2 cellular contexts compared by ENCODE assay signal in the genomic region with DNA sequence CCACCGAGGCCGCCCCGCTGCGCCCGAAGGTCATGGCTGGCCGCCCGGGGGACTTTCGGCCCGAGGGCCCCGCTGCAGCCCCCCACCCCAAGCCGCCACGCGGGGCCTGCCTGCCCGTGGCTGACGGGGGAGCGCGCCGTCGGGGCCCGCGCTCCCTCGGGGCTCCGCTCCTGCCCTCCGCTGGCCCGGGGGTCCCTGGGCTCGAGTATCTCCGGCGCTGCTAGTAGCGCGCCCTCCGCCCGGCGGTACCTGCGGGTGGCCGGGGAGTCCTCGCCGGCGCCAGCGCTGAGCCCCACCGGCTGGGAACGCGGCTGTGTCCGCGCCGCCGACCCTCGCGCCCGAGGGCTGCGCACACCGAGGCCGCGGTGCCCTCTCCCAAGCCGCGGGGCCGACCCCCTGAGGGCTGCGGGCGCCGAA.
TF ChIP-seq lines count a peak whose summit lies in the region.

No MANE protein-coding gene starts in this region.

TF ChIP-seq in GM12878, 131 proteins besides CTCF, POLR2A, EP300 and RAD21 (continued from another document):
- TF ChIP-seq, protein P1, sequence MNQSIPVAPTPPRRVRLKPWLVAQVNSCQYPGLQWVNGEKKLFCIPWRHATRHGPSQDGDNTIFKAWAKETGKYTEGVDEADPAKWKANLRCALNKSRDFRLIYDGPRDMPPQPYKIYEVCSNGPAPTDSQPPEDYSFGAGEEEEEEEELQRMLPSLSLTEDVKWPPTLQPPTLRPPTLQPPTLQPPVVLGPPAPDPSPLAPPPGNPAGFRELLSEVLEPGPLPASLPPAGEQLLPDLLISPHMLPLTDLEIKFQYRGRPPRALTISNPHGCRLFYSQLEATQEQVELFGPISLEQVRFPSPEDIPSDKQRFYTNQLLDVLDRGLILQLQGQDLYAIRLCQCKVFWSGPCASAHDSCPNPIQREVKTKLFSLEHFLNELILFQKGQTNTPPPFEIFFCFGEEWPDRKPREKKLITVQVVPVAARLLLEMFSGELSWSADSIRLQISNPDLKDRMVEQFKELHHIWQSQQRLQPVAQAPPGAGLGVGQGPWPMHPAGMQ (IDR thresholded peaks at IDR 0.05; ENCODE audit: borderline replicate concordance): no peak
- TF ChIP-seq POU2F2 (IDR thresholded peaks at IDR 0.05; ENCODE audit: borderline replicate concordance, low read depth, low read length): no peak
- no peak for TF ChIP-seq BHLHE40 (IDR thresholded peaks at IDR 0.05; ENCODE audit: borderline replicate concordance in 1 of 2, low read depth in 2 of 2, low read length in 1 of 2)
- TF ChIP-seq, protein P2, sequence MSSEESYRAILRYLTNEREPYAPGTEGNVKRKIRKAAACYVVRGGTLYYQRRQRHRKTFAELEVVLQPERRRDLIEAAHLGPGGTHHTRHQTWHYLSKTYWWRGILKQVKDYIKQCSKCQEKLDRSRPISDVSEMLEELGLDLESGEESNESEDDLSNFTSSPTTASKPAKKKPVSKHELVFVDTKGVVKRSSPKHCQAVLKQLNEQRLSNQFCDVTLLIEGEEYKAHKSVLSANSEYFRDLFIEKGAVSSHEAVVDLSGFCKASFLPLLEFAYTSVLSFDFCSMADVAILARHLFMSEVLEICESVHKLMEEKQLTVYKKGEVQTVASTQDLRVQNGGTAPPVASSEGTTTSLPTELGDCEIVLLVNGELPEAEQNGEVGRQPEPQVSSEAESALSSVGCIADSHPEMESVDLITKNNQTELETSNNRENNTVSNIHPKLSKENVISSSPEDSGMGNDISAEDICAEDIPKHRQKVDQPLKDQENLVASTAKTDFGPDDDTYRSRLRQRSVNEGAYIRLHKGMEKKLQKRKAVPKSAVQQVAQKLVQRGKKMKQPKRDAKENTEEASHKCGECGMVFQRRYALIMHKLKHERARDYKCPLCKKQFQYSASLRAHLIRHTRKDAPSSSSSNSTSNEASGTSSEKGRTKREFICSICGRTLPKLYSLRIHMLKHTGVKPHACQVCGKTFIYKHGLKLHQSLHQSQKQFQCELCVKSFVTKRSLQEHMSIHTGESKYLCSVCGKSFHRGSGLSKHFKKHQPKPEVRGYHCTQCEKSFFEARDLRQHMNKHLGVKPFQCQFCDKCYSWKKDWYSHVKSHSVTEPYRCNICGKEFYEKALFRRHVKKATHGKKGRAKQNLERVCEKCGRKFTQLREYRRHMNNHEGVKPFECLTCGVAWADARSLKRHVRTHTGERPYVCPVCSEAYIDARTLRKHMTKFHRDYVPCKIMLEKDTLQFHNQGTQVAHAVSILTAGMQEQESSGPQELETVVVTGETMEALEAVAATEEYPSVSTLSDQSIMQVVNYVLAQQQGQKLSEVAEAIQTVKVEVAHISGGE (CRISPR knock-in tag; IDR thresholded peaks at IDR 0.05): no peak
- TF ChIP-seq ASH2L (IDR thresholded peaks at IDR 0.05; ENCODE audit: borderline replicate concordance, low read depth): no peak
- TF ChIP-seq, protein P3, sequence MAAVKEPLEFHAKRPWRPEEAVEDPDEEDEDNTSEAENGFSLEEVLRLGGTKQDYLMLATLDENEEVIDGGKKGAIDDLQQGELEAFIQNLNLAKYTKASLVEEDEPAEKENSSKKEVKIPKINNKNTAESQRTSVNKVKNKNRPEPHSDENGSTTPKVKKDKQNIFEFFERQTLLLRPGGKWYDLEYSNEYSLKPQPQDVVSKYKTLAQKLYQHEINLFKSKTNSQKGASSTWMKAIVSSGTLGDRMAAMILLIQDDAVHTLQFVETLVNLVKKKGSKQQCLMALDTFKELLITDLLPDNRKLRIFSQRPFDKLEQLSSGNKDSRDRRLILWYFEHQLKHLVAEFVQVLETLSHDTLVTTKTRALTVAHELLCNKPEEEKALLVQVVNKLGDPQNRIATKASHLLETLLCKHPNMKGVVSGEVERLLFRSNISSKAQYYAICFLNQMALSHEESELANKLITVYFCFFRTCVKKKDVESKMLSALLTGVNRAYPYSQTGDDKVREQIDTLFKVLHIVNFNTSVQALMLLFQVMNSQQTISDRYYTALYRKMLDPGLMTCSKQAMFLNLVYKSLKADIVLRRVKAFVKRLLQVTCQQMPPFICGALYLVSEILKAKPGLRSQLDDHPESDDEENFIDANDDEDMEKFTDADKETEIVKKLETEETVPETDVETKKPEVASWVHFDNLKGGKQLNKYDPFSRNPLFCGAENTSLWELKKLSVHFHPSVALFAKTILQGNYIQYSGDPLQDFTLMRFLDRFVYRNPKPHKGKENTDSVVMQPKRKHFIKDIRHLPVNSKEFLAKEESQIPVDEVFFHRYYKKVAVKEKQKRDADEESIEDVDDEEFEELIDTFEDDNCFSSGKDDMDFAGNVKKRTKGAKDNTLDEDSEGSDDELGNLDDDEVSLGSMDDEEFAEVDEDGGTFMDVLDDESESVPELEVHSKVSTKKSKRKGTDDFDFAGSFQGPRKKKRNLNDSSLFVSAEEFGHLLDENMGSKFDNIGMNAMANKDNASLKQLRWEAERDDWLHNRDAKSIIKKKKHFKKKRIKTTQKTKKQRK (IDR thresholded peaks at IDR 0.05; ENCODE audit: low read depth, low read length): no peak
- TF ChIP-seq NRF1 (conservative IDR thresholded peaks at IDR 0.05; ENCODE audit: low read depth, low read length): no peak
- TF ChIP-seq PML (IDR thresholded peaks at IDR 0.05; ENCODE audit: low read length): no peak
- TF ChIP-seq SREBF1 (IDR thresholded peaks at IDR 0.05; ENCODE audit: low read length): no peak
- no peak for TF ChIP-seq YY1 (IDR thresholded peaks at IDR 0.05; ENCODE audit: low read depth, low read length)

TF ChIP-seq in neural cell, 6 proteins besides CTCF, POLR2A, EP300 and RAD21 (continued from another document):
- TF ChIP-seq, protein P4, sequence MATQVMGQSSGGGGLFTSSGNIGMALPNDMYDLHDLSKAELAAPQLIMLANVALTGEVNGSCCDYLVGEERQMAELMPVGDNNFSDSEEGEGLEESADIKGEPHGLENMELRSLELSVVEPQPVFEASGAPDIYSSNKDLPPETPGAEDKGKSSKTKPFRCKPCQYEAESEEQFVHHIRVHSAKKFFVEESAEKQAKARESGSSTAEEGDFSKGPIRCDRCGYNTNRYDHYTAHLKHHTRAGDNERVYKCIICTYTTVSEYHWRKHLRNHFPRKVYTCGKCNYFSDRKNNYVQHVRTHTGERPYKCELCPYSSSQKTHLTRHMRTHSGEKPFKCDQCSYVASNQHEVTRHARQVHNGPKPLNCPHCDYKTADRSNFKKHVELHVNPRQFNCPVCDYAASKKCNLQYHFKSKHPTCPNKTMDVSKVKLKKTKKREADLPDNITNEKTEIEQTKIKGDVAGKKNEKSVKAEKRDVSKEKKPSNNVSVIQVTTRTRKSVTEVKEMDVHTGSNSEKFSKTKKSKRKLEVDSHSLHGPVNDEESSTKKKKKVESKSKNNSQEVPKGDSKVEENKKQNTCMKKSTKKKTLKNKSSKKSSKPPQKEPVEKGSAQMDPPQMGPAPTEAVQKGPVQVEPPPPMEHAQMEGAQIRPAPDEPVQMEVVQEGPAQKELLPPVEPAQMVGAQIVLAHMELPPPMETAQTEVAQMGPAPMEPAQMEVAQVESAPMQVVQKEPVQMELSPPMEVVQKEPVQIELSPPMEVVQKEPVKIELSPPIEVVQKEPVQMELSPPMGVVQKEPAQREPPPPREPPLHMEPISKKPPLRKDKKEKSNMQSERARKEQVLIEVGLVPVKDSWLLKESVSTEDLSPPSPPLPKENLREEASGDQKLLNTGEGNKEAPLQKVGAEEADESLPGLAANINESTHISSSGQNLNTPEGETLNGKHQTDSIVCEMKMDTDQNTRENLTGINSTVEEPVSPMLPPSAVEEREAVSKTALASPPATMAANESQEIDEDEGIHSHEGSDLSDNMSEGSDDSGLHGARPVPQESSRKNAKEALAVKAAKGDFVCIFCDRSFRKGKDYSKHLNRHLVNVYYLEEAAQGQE (IDR thresholded peaks at IDR 0.05; ENCODE audit: borderline replicate concordance): no peak
- no peak for TF ChIP-seq TAF1 (IDR thresholded peaks at IDR 0.05; ENCODE audit: low read depth)
TF ChIP-seq in neural cell: peak in this region for 0.
